In genomic region chr1:45351508-45351907, GRCh38 we compare ENCODE assay signal across 35 cellular contexts. TPM values are rescaled to one million over a fixed set of nuclear protein-coding genes. Genes with fewer than 3 reads are reported as not detected.
"Had no signal": no experiment of that assay in that cellular context is flagged by ENCODE, and none has a peak within 500 bp of the region (broad histone marks: within the 10 kb centered on the region; RNA-seq: fewer than 3 reads in every experiment).

No MANE protein-coding gene starts in this region.

- H3K27me3 ChIP-seq: adrenal gland, ascending aorta, body of pancreas, brain microvascular endothelial cell, breast epithelium, cardiac muscle cell had no signal

- DNase-seq: activated effector memory CD4-positive, alpha-beta T cell treated with anti-CD3 and anti-CD28 coated beads, Interleukin-2, amount 50 U/mL, for 16 hours; activated effector memory CD4-positive, alpha-beta T cell treated with Interleukin-2 at 50 U/mL for 16 hours; activated gamma-delta T cell; activated gamma-delta T cell treated with Interleukin-2 at 50 U/mL for 16 hours; activated naive CD4-positive, alpha-beta T cell; activated naive CD4-positive, alpha-beta T cell treated with anti-CD3 and anti-CD28 coated beads for 36 hours; activated naive CD4-positive, alpha-beta T cell treated with anti-CD3 and anti-CD28 coated beads, Interleukin-2, amount 10 ng/mL, durations not matched to agents 7 days and 5 days; activated naive CD4-positive, alpha-beta T cell treated with anti-CD3 and anti-CD28 coated beads, Interleukin-2, amount 50 U/mL, for 16 hours; activated naive CD4-positive, alpha-beta T cell treated with Interleukin-2 at 50 U/mL for 16 hours; activated naive CD8-positive, alpha-beta T cell treated with anti-CD3 and anti-CD28 coated beads for 36 hours; activated naive CD8-positive, alpha-beta T cell treated with anti-CD3 and anti-CD28 coated beads, Interleukin-2, amount 10 ng/mL, durations not matched to agents 7 days and 5 days; activated naive CD8-positive, alpha-beta T cell treated with anti-CD3 and anti-CD28 coated beads, Interleukin-2, amount 50 U/mL, for 24 hours; activated T-cell treated with anti-CD3 and anti-CD28 coated beads, Interleukin-2, amount 50 U/mL, for 1 hour; activated T-cell treated with anti-CD3 and anti-CD28 coated beads, Interleukin-2, amount 50 U/mL, for 24 hours; activated T-cell treated with anti-CD3 and anti-CD28 coated beads, Interleukin-2, amount 50 U/mL, for 4 hours; activated T-cell treated with anti-CD3 and anti-CD28 coated beads, Interleukin-2, amount 50 U/mL, for 48 hours; activated T-cell treated with anti-CD3 and anti-CD28 coated beads, Interleukin-2, amount 50 U/mL, for 72 hours; adrenal gland; amniotic stem cell; amygdala; anterior cingulate cortex; aorta; body of pancreas; brain microvascular endothelial cell; caudate nucleus; central memory CD4-positive, alpha-beta T cell; cerebellar nuclear complex had no signal

- H3K36me3 ChIP-seq: adrenal gland, ascending aorta, brain microvascular endothelial cell, breast epithelium, cardiac muscle cell had no signal

- ATAC-seq: activated naive CD4-positive, alpha-beta T cell treated with anti-CD3 and anti-CD28 coated beads, Interleukin-2, amount 50 U/mL, for 72 hours; activated naive CD8-positive, alpha-beta T cell treated with anti-CD3 and anti-CD28 coated beads, Interleukin-2, amount 50 U/mL, for 24 hours; activated T-cell treated with anti-CD3 and anti-CD28 coated beads, Interleukin-2, amount 50 U/mL, for 4 hours; activated T-cell treated with anti-CD3 and anti-CD28 coated beads, Interleukin-2, amount 50 U/mL, for 72 hours; activated T-helper 17 cell treated with anti-CD3 and anti-CD28 coated beads, Interleukin-2, amount 50 U/mL, for 72 hours; body of pancreas had no signal

- FAIRE-seq: astrocyte, bronchial epithelial cell had no signal

- H3K4me3 ChIP-seq: adrenal gland, ascending aorta, body of pancreas, breast epithelium, cardiac muscle cell had no signal

- H3K27ac ChIP-seq: adrenal gland, ascending aorta, body of pancreas, brain microvascular endothelial cell, breast epithelium, cardiac muscle cell had no signal

- H3K9me3 ChIP-seq: adrenal gland, ascending aorta, body of pancreas, breast epithelium had no signal

- H3K4me1 ChIP-seq: breast epithelium had no signal

RNA-seq across cellular contexts. Expression of gene HPDL, which starts 24.8 kb away (rescaled TPM):
- total RNA-seq: ascending aorta, cardiac septum had no signal
- polyA plus RNA-seq: aorta had no signal
